9 cellular contexts compared by ENCODE assay signal in genomic region chr21:36630485-36631206, GRCh38.
DNase-seq lines count a peak whose midpoint lies in the region; ATAC-seq and TF ChIP-seq lines count a peak whose summit lies in the region.
"Had no signal": no experiment of that assay in that cellular context is flagged by ENCODE, and none has a peak within 500 bp of the region (broad histone marks: within the 10 kb centered on the region; RNA-seq: fewer than 3 reads in every experiment).

No MANE protein-coding gene starts in this region.

- DNase-seq in DMS153 treated with DMSO at 0.1 percent for 48 hours (lab: John Stamatoyannopoulos, UW; ENCODE audit: unreplicated experiment) (peak; percentile 26), SKM-1 (lab: John Stamatoyannopoulos, UW; ENCODE audit: unreplicated experiment) (peak; percentile 14), right cardiac atrium (peak in 2 of 3 donors; percentile 48 to 69), posterior vena cava (ENCODE audit: low spot score) (no peak), OCI-M2 (lab: John Stamatoyannopoulos, UW; ENCODE audit: unreplicated experiment) (no peak)
- DNase-seq in activated naive CD4-positive, alpha-beta T cell treated with anti-CD3 and anti-CD28 coated beads, Interleukin-2, amount 10 ng/mL, durations not matched to agents 7 days and 5 days, result peak; percentile 69
- peak; percentile 25 to 58 (median 46) for DNase-seq in stimulated activated CD4-positive, alpha-beta T cell treated with anti-CD3 and anti-CD28 coated beads, Interleukin-12 subunit alpha, Interleukin-12 subunit beta, amount 100 ng/mL, for 48 hours (ENCODE audit: low read depth in 2 of 3, low spot score in 1 of 3)

- H2AFZ ChIP-seq in KMS-11 (ENCODE audit: low read depth), result no peak overlapping the region

- no peaks in the 10 kb centered on the region for H3K36me3 Mint-ChIP-seq in activated naive CD4-positive, alpha-beta T cell treated with anti-CD3 and anti-CD28 coated beads, Interleukin-2, amount 10 ng/mL, durations not matched to agents 7 days and 5 days
- H3K36me3 Mint-ChIP-seq: activated naive CD8-positive, alpha-beta T cell had no signal

- no peaks in the 10 kb centered on the region for H3K4me1 Mint-ChIP-seq in activated naive CD4-positive, alpha-beta T cell treated with anti-CD3 and anti-CD28 coated beads, Interleukin-2, amount 10 ng/mL, durations not matched to agents 7 days and 5 days

- no peak overlapping the region for H3K9ac ChIP-seq in KMS-11

- H3K4me1 ChIP-seq in KMS-11 (ENCODE audit: low read depth, poor library complexity, severe bottlenecking) (no peaks in the 10 kb centered on the region), right cardiac atrium (ENCODE audit: control insufficient read depth, insufficient read depth, low read length) (no peaks in the 10 kb centered on the region)

- no peak overlapping the region for H3K27ac ChIP-seq in KMS-11
- H3K27ac ChIP-seq in right cardiac atrium (ENCODE audit: low read length), result no peak overlapping the region

- H3K27me3 Mint-ChIP-seq in activated naive CD4-positive, alpha-beta T cell treated with anti-CD3 and anti-CD28 coated beads, Interleukin-2, amount 10 ng/mL, durations not matched to agents 7 days and 5 days, result peaks cover 5% of the 10 kb centered on the region
- H3K27me3 Mint-ChIP-seq: activated naive CD8-positive, alpha-beta T cell had no signal

- H3K4me3 ChIP-seq in KMS-11 (IDR thresholded peaks at IDR 0.05; ENCODE audit: insufficient read depth, low read depth, low read length) (no peak overlapping the region), right cardiac atrium (ENCODE audit: low read length) (no peak overlapping the region)

- no peaks in the 10 kb centered on the region for H4K20me1 ChIP-seq in KMS-11 (ENCODE audit: insufficient read depth)

- peak; percentile 43 to 60 for ATAC-seq in right cardiac atrium

- no peak overlapping the region for H3K4me2 ChIP-seq in KMS-11

- CTCF ChIA-PET in activated naive CD4-positive, alpha-beta T cell treated with anti-CD3 and anti-CD28 coated beads, Interleukin-2, amount 10 ng/mL, durations not matched to agents 7 days and 5 days (lab: Charles Lee), result interaction anchor here (0.6 to 1.9 kb wide), 32 partner anchors 8 to 1817 kb away, joined by 3 to 26 read pairs (median 4); no protein-coding TSS in a partner anchor

- H3K27me3 ChIP-seq in KMS-11 (ENCODE audit: insufficient read depth, low read depth) (no peaks in the 10 kb centered on the region), right cardiac atrium (ENCODE audit: control insufficient read depth, insufficient read depth) (no peaks in the 10 kb centered on the region)

- no peaks in the 10 kb centered on the region for H3K9me3 ChIP-seq in right cardiac atrium (ENCODE audit: control insufficient read depth, low read length)

- H3K9me3 Mint-ChIP-seq in activated naive CD4-positive, alpha-beta T cell treated with anti-CD3 and anti-CD28 coated beads, Interleukin-2, amount 10 ng/mL, durations not matched to agents 7 days and 5 days, result no peaks in the 10 kb centered on the region

- intact Hi-C loops in right cardiac atrium (cut with DNase I), result loop anchor here in 3 of 4 donors (2.0 to 10.0 kb wide), 2 partner anchors 294 to 296 kb away; no protein-coding TSS in a partner anchor
- intact Hi-C loops in posterior vena cava (cut with DNase I), result no loop called here

- H3K79me2 ChIP-seq in KMS-11 (ENCODE audit: insufficient read depth, low read depth), result no peaks in the 10 kb centered on the region

- no peak overlapping the region for H3K27ac Mint-ChIP-seq in activated naive CD4-positive, alpha-beta T cell treated with anti-CD3 and anti-CD28 coated beads, Interleukin-2, amount 10 ng/mL, durations not matched to agents 7 days and 5 days
- H3K27ac Mint-ChIP-seq: activated naive CD8-positive, alpha-beta T cell had no signal

- no peak overlapping the region for H3K4me3 Mint-ChIP-seq in activated naive CD4-positive, alpha-beta T cell treated with anti-CD3 and anti-CD28 coated beads, Interleukin-2, amount 10 ng/mL, durations not matched to agents 7 days and 5 days
- H3K4me3 Mint-ChIP-seq: activated naive CD8-positive, alpha-beta T cell had no signal

- H3K36me3 ChIP-seq in KMS-11 (ENCODE audit: insufficient read depth), result no peaks in the 10 kb centered on the region

- WGBS in right cardiac atrium, result 37% methylated on average over 19 of the region's 19 CpGs

- TF ChIP-seq CTCF in KMS-11 (conservative IDR thresholded peaks at IDR 0.05; ENCODE audit: low read depth, low read length), result peak; percentile 91

Comparison
In these comparisons a context has a peak if more than half of its experiments do, and no peak if none do; other contexts are left out.
1. DNase-seq: peak in DMS153 treated with DMSO at 0.1 percent for 48 hours (single experiment), SKM-1 (single experiment), activated naive CD4-positive, alpha-beta T cell treated with anti-CD3 and anti-CD28 coated beads, Interleukin-2, amount 10 ng/mL, durations not matched to agents 7 days and 5 days (single experiment), right cardiac atrium (2 of 3) and stimulated activated CD4-positive, alpha-beta T cell treated with anti-CD3 and anti-CD28 coated beads, Interleukin-12 subunit alpha, Interleukin-12 subunit beta, amount 100 ng/mL, for 48 hours (3 of 3); none in posterior vena cava (single experiment) and OCI-M2 (single experiment).
2. intact Hi-C loops: an anchor here in right cardiac atrium (2.0 to 10.0 kb wide); none called in posterior vena cava.